In genomic region chr17:60095381-60095780, GRCh38 we compare ENCODE assay signal across 20 cellular contexts.
"Had no signal": no experiment of that assay in that cellular context is flagged by ENCODE, and none has a peak within 500 bp of the region (broad histone marks: within the 10 kb centered on the region; RNA-seq: fewer than 3 reads in every experiment).

No MANE protein-coding gene starts in this region.

- H3K27me3 ChIP-seq: MG63, Peyer's patch had no signal

- H3K36me3 ChIP-seq: MG63, Peyer's patch had no signal

- H3K27ac ChIP-seq: KMS-11 had no signal

- DNase-seq: activated CD4-positive, alpha-beta T cell treated with anti-CD3 and anti-CD28 coated beads, Interleukin-2, amount 50 U/mL, for 48 hours; activated CD4-positive, CD25-positive, alpha-beta regulatory T cell treated with anti-CD3 and anti-CD28 coated beads, Interleukin-2, amount 50 U/mL, for 72 hours; activated CD8-positive, alpha-beta memory T cell treated with anti-CD3 and anti-CD28 coated beads, Interleukin-2, amount 10 ng/mL, durations not matched to agents 7 days and 5 days; activated effector memory CD4-positive, alpha-beta T cell treated with Interleukin-2 at 50 U/mL for 16 hours; activated naive CD4-positive, alpha-beta T cell; activated naive CD8-positive, alpha-beta T cell treated with anti-CD3 and anti-CD28 coated beads, Interleukin-2, amount 50 U/mL, for 24 hours; activated T-cell treated with anti-CD3 and anti-CD28 coated beads, Interleukin-2, amount 50 U/mL, for 24 hours; amygdala; MG63; NCI-H1092 treated with DMSO at 0.1 percent for 48 hours; NCI-H1417 treated with DMSO at 0.1 percent for 48 hours; NCI-H1694; NCI-H2029; NCI-H2107; NCI-H510A treated with DMSO at 0.1 percent for 48 hours; NCI-H69; NK-92 treated with Interleukin-12 subunit alpha and Interleukin-12 subunit beta, amount 100 ng/mL, for 24 hours; SHP77 had no signal

- H3K4me3 ChIP-seq: MG63, Peyer's patch had no signal

- H3K9me3 ChIP-seq: Peyer's patch had no signal

- ATAC-seq: activated CD8-positive, alpha-beta memory T cell treated with anti-CD3 and anti-CD28 coated beads, Interleukin-2, amount 10 ng/mL, durations not matched to agents 7 days and 5 days; activated naive CD8-positive, alpha-beta T cell treated with anti-CD3 and anti-CD28 coated beads, Interleukin-2, amount 50 U/mL, for 24 hours had no signal
